Comparison of ENCODE assay signal across 1 cellular context in the genomic region with DNA sequence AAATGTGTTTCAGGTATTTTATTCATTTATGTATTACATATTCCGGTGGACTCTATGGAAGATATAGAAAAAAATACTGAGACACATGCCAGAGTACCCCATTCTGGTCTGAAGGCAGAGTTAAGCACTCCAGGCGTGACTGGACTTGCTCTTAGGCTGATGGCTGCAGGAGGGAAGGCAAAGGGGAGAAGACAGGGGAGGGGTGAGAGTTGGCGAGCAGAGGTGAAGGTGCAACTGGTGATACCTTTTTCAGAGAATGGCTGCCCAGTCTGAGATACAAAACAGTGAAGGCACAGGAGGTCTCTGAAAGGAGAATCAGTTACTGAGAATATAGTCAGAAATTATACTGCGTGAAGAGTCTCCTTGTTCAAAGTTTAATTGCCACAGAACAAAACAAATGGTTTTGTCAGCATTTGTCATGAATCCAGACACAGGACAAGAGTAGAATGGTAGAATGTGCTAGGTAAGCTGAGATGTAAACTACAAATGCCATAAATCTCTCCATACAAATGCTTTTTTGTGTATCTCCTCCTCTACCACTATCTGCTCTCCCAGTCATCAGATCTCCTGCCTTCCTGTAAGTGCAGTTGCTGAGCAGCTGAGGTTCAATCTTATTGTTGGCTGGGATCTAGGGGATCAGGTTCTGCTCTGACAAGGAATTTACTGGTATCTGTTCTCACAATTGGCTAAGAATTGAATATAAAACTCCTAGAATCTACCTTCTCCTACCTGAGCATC.
TF ChIP-seq lines count a peak whose summit lies in the region.

No MANE protein-coding gene starts in this region.

TF ChIP-seq in SK-N-SH treated with all-trans-retinoic acid at 6 μM for 48 hours, 23 proteins besides CTCF, POLR2A, EP300 and RAD21:
- TF ChIP-seq ARNTL (CRISPR knock-in tag; IDR thresholded peaks at IDR 0.05; ENCODE audit: borderline replicate concordance, low read depth) = no peak
TF ChIP-seq in SK-N-SH treated with all-trans-retinoic acid at 6 μM for 48 hours: peak in this region for 0.
